20 cellular contexts compared by ENCODE assay signal in the genomic region with DNA sequence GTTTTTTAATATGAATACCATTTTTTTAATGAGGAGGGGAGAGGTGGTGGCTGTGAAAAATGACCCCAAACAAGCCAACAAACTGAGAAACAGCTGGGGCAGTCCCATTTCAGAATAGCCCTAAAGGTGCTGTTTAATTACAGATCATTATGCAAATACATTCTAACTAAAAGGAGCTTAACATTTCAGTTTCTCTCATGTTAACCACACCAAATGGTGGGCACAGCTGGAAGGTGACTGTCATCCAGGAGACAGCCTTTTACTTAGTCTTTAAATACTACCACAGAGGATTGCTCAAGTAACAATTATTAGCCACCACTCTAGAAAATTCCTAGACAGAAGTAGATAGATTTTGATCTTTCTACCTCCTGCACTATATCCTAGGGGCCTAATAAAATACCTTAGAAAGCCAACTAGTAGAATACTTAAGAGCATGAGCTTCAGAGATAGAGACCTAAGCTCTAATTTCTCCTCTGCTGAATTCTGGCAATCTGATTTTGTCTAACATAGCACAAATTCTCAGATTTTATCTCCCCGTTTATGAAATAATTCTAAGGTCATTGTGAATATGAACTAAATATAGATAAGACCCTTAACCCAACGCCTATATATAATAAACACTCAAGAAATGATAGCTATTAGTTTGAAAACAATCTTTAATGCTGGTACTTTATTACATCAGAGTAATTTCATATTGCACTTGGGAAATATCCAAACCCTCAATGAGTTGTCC.
DNase-seq lines count a peak whose midpoint lies in the region; TF ChIP-seq lines count a peak whose summit lies in the region.
"Had no signal": no experiment of that assay in that cellular context is flagged by ENCODE, and none has a peak within 500 bp of the region (broad histone marks: within the 10 kb centered on the region; RNA-seq: fewer than 3 reads in every experiment).

No MANE protein-coding gene starts in this region.

- H3K4me2 ChIP-seq in OCI-LY3 (ENCODE audit: low read length) (peak overlapping the region; percentile 12; the same call in 1 of the 2 replicates), mesendoderm (ENCODE audit: low read length) (no peak overlapping the region)
- H3K4me2 ChIP-seq: SK-N-SH had no signal

- H3K23ac ChIP-seq in mesendoderm (ENCODE audit: low read length), result no peak overlapping the region

- H4K5ac ChIP-seq in mesendoderm (ENCODE audit: low read length), result no peak overlapping the region

- H3K18ac ChIP-seq in mesendoderm (ENCODE audit: low read length), result no peak overlapping the region

- H3K4me3 ChIP-seq in OCI-LY3 (ENCODE audit: low read length) (no peak overlapping the region), mesendoderm (ENCODE audit: low read length) (no peak overlapping the region), ascending aorta (no peak overlapping the region)

- no peak overlapping the region for H2AK5ac ChIP-seq in mesendoderm (ENCODE audit: low read length)

- H3K56ac ChIP-seq in mesendoderm (ENCODE audit: low read length), result no peak overlapping the region

- no peak overlapping the region for H3K9ac ChIP-seq in OCI-LY3 (ENCODE audit: low read length)
- H3K9ac ChIP-seq in mesendoderm (ENCODE audit: low read length), result no peak overlapping the region
- H3K9ac ChIP-seq: SK-N-SH had no signal

- no peak overlapping the region for H2BK15ac ChIP-seq in mesendoderm (replicated peaks; ENCODE audit: low read depth)

- H3K36me3 ChIP-seq in OCI-LY3 (replicated peaks; ENCODE audit: low read depth, low read length), result peaks cover 8% of the 10 kb centered on the region
- no peaks in the 10 kb centered on the region for H3K36me3 ChIP-seq in mesendoderm (ENCODE audit: control insufficient read depth, insufficient read depth, low read length)
- no peaks in the 10 kb centered on the region for H3K36me3 ChIP-seq in ascending aorta
- H3K36me3 ChIP-seq: BE2C had no signal

- no peaks in the 10 kb centered on the region for H3K79me1 ChIP-seq in mesendoderm (ENCODE audit: low read length)

- no peak overlapping the region for H3K4ac ChIP-seq in mesendoderm (ENCODE audit: low read depth, low read length)

- H3K4me1 ChIP-seq in OCI-LY3 (ENCODE audit: low read length) (peaks cover 14% of the 10 kb centered on the region), mesendoderm (ENCODE audit: control insufficient read depth, low read depth, low read length) (no peaks in the 10 kb centered on the region), ascending aorta (no peaks in the 10 kb centered on the region)
- H3K4me1 ChIP-seq: BE2C had no signal

- no peaks in the 10 kb centered on the region for H3K9me3 ChIP-seq in OCI-LY3 (ENCODE audit: insufficient read depth, low read length)
- no peaks in the 10 kb centered on the region for H3K9me3 ChIP-seq in ascending aorta
- H3K9me3 ChIP-seq: BE2C, SK-N-SH had no signal

- H4K20me1 ChIP-seq in OCI-LY3 (ENCODE audit: insufficient read depth, low read length), result no peaks in the 10 kb centered on the region

- no peak overlapping the region for H2BK120ac ChIP-seq in mesendoderm (ENCODE audit: low read depth, low read length)

- TF ChIP-seq CTCF in OCI-LY3 (IDR thresholded peaks at IDR 0.05; ENCODE audit: low read depth, low read length) (no peak), ascending aorta (IDR thresholded peaks at IDR 0.05) (no peak)

- no peak overlapping the region for H2BK5ac ChIP-seq in mesendoderm (ENCODE audit: low read length)

- DNase-seq in NCI-H82 (lab: John Stamatoyannopoulos, UW), result peak; percentile 10
- DNase-seq in NCI-H82 treated with DMSO at 0.1 percent for 48 hours (lab: John Stamatoyannopoulos, UW; ENCODE audit: unreplicated experiment), result no peak
- DNase-seq in mesendoderm, result peak; percentile 62
- no peak for DNase-seq in NCI-H1436 (lab: John Stamatoyannopoulos, UW)
- DNase-seq in NOMO-1 (lab: John Stamatoyannopoulos, UW; ENCODE audit: unreplicated experiment in 2 of 2), result no peak
- DNase-seq in ascending aorta (ENCODE audit: low spot score in 2 of 2), result no peak
- DNase-seq: ACHN, BE2C, Calu3, DMS53, NCI-H1048, NCI-H187, NCI-H2081 treated with DMSO at 0.1 percent for 48 hours, NCI-H2171, NCI-H226, NCI-H510A, SIG-M5, SK-N-SH, SW 1271 had no signal

- H3K27me3 ChIP-seq in OCI-LY3 (ENCODE audit: low read depth, low read length) (no peaks in the 10 kb centered on the region), mesendoderm (ENCODE audit: insufficient read depth, low read length, poor library complexity) (no peaks in the 10 kb centered on the region), ascending aorta (no peaks in the 10 kb centered on the region)
- H3K27me3 ChIP-seq: BE2C had no signal

- intact Hi-C loops in ascending aorta (cut with DNase I), result no loop called here

- H3K79me2 ChIP-seq in OCI-LY3 (ENCODE audit: low read length), result no peaks in the 10 kb centered on the region
- no peaks in the 10 kb centered on the region for H3K79me2 ChIP-seq in mesendoderm (ENCODE audit: control insufficient read depth, insufficient read depth, low read length)

- no peak overlapping the region for H4K8ac ChIP-seq in mesendoderm (ENCODE audit: low read depth, low read length)

- H3K27ac ChIP-seq in OCI-LY3 (ENCODE audit: low read length) (no peak overlapping the region), mesendoderm (ENCODE audit: low read depth, low read length) (no peak overlapping the region), ascending aorta (no peak overlapping the region)

- no CpG with 5 or more reads among the region's 2 CpGs for WGBS in mesendoderm (ENCODE audit: extremely low coverage, insufficient coverage, low lambda C conversion rate)

- no peak overlapping the region for H2AFZ ChIP-seq in OCI-LY3 (ENCODE audit: low read depth, low read length)

Comparison
In these comparisons a context has a peak if more than half of its experiments do, and no peak if none do; other contexts are left out.
1. DNase-seq: peak in NCI-H82 (single experiment) and mesendoderm (single experiment); none in NCI-H82 treated with DMSO at 0.1 percent for 48 hours (single experiment), NCI-H1436 (single experiment), NOMO-1 (0 of 2) and ascending aorta (0 of 2).